15 cellular contexts compared by ENCODE assay signal in genomic region chr6:10963113-10963512, GRCh38.
"Had no signal": no experiment of that assay in that cellular context is flagged by ENCODE, and none has a peak within 500 bp of the region (broad histone marks: within the 10 kb centered on the region; RNA-seq: fewer than 3 reads in every experiment).

No MANE protein-coding gene starts in this region.

- H3K9me3 ChIP-seq: colonic mucosa, pancreas had no signal

- DNase-seq: activated CD4-positive, alpha-beta memory T cell treated with anti-CD3 and anti-CD28 coated beads for 36 hours; activated CD4-positive, alpha-beta T cell treated with anti-CD3 and anti-CD28 coated beads for 1 hour; activated naive CD8-positive, alpha-beta T cell treated with anti-CD3 and anti-CD28 coated beads, Interleukin-2, amount 10 ng/mL, durations not matched to agents 7 days and 5 days; activated T-cell treated with anti-CD3 and anti-CD28 coated beads, Interleukin-2, amount 50 U/mL, for 48 hours; aorta; colonic mucosa; heart left ventricle; left ventricle myocardium inferior; mesendoderm; pancreas; stimulated activated CD4-positive, alpha-beta T cell treated with anti-CD3 and anti-CD28 coated beads, Interleukin-4, amount 100 ng/mL, for 24 hours; stimulated activated naive CD8-positive, alpha-beta T cell treated with anti-CD3 and anti-CD28 coated beads, Interleukin-15, amount 100 ng/mL, for 72 hours; T-helper 9 cell had no signal

- H3K27ac ChIP-seq: cardiac muscle cell, colonic mucosa, left ventricle myocardium inferior, pancreas had no signal

- H3K9me3 Mint-ChIP-seq: stimulated activated naive CD8-positive, alpha-beta T cell treated with anti-CD3 and anti-CD28 coated beads, Interleukin-15, amount 100 ng/mL, for 72 hours had no signal

- H3K27me3 ChIP-seq: cardiac muscle cell, colonic mucosa, heart left ventricle, pancreas had no signal

- H3K4me3 Mint-ChIP-seq: activated CD4-positive, alpha-beta memory T cell treated with anti-CD3 and anti-CD28 coated beads for 36 hours; activated naive CD8-positive, alpha-beta T cell treated with anti-CD3 and anti-CD28 coated beads, Interleukin-2, amount 10 ng/mL, durations not matched to agents 7 days and 5 days; neural crest cell; stimulated activated naive CD8-positive, alpha-beta T cell treated with anti-CD3 and anti-CD28 coated beads, Interleukin-15, amount 100 ng/mL, for 72 hours had no signal

- H3K4me3 ChIP-seq: cardiac muscle cell, colonic mucosa, heart left ventricle, left ventricle myocardium inferior, pancreas had no signal

- H3K4me1 ChIP-seq: colonic mucosa, left ventricle myocardium inferior, pancreas had no signal

- H3K36me3 ChIP-seq: cardiac muscle cell, colonic mucosa, pancreas had no signal

- H3K27ac Mint-ChIP-seq: activated CD4-positive, alpha-beta memory T cell treated with anti-CD3 and anti-CD28 coated beads for 36 hours; activated naive CD8-positive, alpha-beta T cell treated with anti-CD3 and anti-CD28 coated beads, Interleukin-2, amount 10 ng/mL, durations not matched to agents 7 days and 5 days; stimulated activated naive CD8-positive, alpha-beta T cell treated with anti-CD3 and anti-CD28 coated beads, Interleukin-15, amount 100 ng/mL, for 72 hours had no signal

- ATAC-seq: stimulated activated naive CD8-positive, alpha-beta T cell treated with anti-CD3 and anti-CD28 coated beads, Interleukin-15, amount 100 ng/mL, for 72 hours had no signal

- H3K36me3 Mint-ChIP-seq: activated CD4-positive, alpha-beta memory T cell treated with anti-CD3 and anti-CD28 coated beads for 36 hours; activated naive CD8-positive, alpha-beta T cell treated with anti-CD3 and anti-CD28 coated beads, Interleukin-2, amount 10 ng/mL, durations not matched to agents 7 days and 5 days had no signal

- H3K4me1 Mint-ChIP-seq: neural crest cell; stimulated activated naive CD8-positive, alpha-beta T cell treated with anti-CD3 and anti-CD28 coated beads, Interleukin-15, amount 100 ng/mL, for 72 hours had no signal
